ENCODE assay signal across 9 cellular contexts in the genomic region with DNA sequence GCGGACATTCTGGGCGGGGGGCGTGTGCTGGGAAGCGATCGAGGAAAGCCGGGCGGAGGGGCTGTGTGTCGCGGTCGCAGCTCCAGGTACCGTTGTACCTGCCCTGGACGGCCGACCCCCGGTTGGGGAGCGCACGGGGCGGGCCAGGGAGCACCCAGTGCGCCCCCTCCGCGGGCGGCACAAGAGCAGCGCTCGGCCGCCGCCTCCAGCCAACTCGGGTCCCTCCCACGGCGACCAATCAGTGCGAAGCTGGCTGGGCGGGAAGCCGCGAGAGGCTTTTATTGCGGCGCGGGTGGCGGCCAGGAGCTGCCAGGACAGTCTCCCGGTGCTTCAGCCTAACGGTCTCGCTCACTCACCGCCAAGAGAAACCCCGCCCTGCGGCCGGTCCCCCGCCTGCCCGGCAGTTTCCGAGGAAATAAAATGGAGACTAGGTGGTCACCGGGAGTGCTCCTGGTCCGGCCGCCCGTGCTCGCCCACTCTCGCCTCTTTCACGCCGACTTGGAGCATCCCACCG. TPM values are rescaled to one million over a fixed set of nuclear protein-coding genes. Genes with fewer than 3 reads are reported as not detected.
DNase-seq lines count a peak whose midpoint lies in the region; ATAC-seq and TF ChIP-seq lines count a peak whose summit lies in the region.
"Had no signal": no experiment of that assay in that cellular context is flagged by ENCODE, and none has a peak within 500 bp of the region (broad histone marks: within the 10 kb centered on the region; RNA-seq: fewer than 3 reads in every experiment).

No MANE protein-coding gene starts in this region.

- H3K9me3 ChIP-seq in adrenal gland (replicated peaks in 1 of 3), result no peaks in the 10 kb centered on the region
- H3K9me3 ChIP-seq in psoas muscle, result no peaks in the 10 kb centered on the region

- DNase-seq in Daoy (ENCODE audit: low read depth) (peak; percentile 90), NCI-H187 treated with DMSO at 0.1 percent for 48 hours (lab: John Stamatoyannopoulos, UW) (peak; percentile 45), adrenal gland (peak; percentile 74 to 89 (median 84)), hypothalamus (lab: John Stamatoyannopoulos, UW) (peak in 50 of 51 donors; percentile 25 to 90 (median 79)), psoas muscle (peak; percentile 62 to 74), GF-D8 (lab: John Stamatoyannopoulos, UW) (no peak)
- DNase-seq: naive B cell had no signal

- intact Hi-C loops in adrenal gland (cut with DNase I) (no loop called here), psoas muscle (cut with DNase I) (loop anchor here in 1 of 2 donors (10.0 kb wide), 2 partner anchors 322 to 378 kb away; no protein-coding TSS in a partner anchor)

- H3K4me3 ChIP-seq in adrenal gland (peak overlapping the region in 2 of 4 donors; percentile 32 to 67), psoas muscle (peak overlapping the region; percentile 65)

- ATAC-seq in psoas muscle, result peak; percentile 59 to 78 (median 68)
- no peak for ATAC-seq in HG02970 (IDR thresholded peaks at IDR 0.05; ENCODE audit: low FRiP score, unreplicated experiment)
- ATAC-seq in HG02759 (IDR thresholded peaks at IDR 0.05; ENCODE audit: unreplicated experiment), result no peak

- WGBS in adrenal gland, 4 donors, result 0 to 4% (median 2%) methylated on average over 12 to 55 of the region's 55 CpGs
- 1% methylated on average over 31 to 55 of the region's 55 CpGs for WGBS in psoas muscle, 3 donors

- TF ChIP-seq POLR2A in adrenal gland (IDR thresholded peaks at IDR 0.05), result peak in 1 of 2 donors; percentile 72

- TF ChIP-seq CTCF in adrenal gland (IDR thresholded peaks at IDR 0.05) (peak in 1 of 6 experiments; percentile 9), psoas muscle (IDR thresholded peaks at IDR 0.05) (no peak)

- peaks cover 6% of the 10 kb centered on the region for H3K27me3 ChIP-seq in adrenal gland
- peaks cover 0 to 72% (median 18%) of the 10 kb centered on the region in 3 donors for H3K27me3 ChIP-seq in psoas muscle (ENCODE audit: insufficient read depth in 3 of 3, low read length in 2 of 3)

- no peaks in the 10 kb centered on the region for H3K36me3 ChIP-seq in adrenal gland (replicated peaks in 1 of 2)
- H3K36me3 ChIP-seq in psoas muscle (ENCODE audit: insufficient read depth in 1 of 2, low read depth in 1 of 2), result no peaks in the 10 kb centered on the region

- H3K27ac ChIP-seq in adrenal gland, result peak overlapping the region in 3 of 5 donors; percentile 36 to 67 (median 63)
- no peak overlapping the region for H3K27ac ChIP-seq in psoas muscle

- H3K4me1 ChIP-seq in adrenal gland (replicated peaks in 1 of 2), result peaks cover 0 to 3% of the 10 kb centered on the region in 2 donors
- no peaks in the 10 kb centered on the region for H3K4me1 ChIP-seq in psoas muscle

RNA-seq across cellular contexts. Expression of gene NCAM1, which starts 1.7 kb away (rescaled TPM):
- total RNA-seq in Daoy (2014; rRNA removed; shearing (Covaris generic)), result 21.3 and 27.7 TPM in 2 replicates
- total RNA-seq in adrenal gland (100 to 1,000 TPM in 6 of 8 donors, 10 to 100 TPM in 2; 72.4 to 181 (median 160) TPM), psoas muscle (10 to 100 TPM in 2 of 4 donors, 1 to 10 TPM in 2; 3.0 to 50.3 (median 8.9) TPM)
- polyA plus RNA-seq in adrenal gland (10 to 100 TPM; 38.7 to 88.0 (median 69.7) TPM), psoas muscle (1 to 10 TPM; 1.3 to 2.2 (median 1.5) TPM)

Comparison
In these comparisons a context has a peak if more than half of its experiments do, and no peak if none do; other contexts are left out.
1. ATAC-seq: peak in psoas muscle (4 of 4); none in HG02970 (single experiment) and HG02759 (single experiment).